In genomic region chr2:38621018-38621417, GRCh38 we compare ENCODE assay signal across 22 cellular contexts.
"Had no signal": no experiment of that assay in that cellular context is flagged by ENCODE, and none has a peak within 500 bp of the region (broad histone marks: within the 10 kb centered on the region; RNA-seq: fewer than 3 reads in every experiment).

No MANE protein-coding gene starts in this region.

- H3K36me3 ChIP-seq: MG63, SJCRH30 had no signal

- H3K4me3 ChIP-seq: MG63, PC-9, SJCRH30, SK-N-MC had no signal

- H3K27me3 ChIP-seq: MG63, SJCRH30 had no signal

- ATAC-seq: Panc1 had no signal

- H3K4me2 ChIP-seq: PC-9 had no signal

- H3K27ac ChIP-seq: PC-9, RWPE1, SJCRH30, SK-N-MC had no signal

- H3K9me3 ChIP-seq: MG63 had no signal

- FAIRE-seq: RCC 7860 had no signal

- DNase-seq: MG63, NCI-H1048, NCI-H1092 treated with DMSO at 0.1 percent for 48 hours, NCI-H1105 treated with DMSO at 0.1 percent for 48 hours, NCI-H1694, NCI-H187, NCI-H1930, NCI-H2107, NCI-H2171, NCI-H2227 treated with DMSO at 0.1 percent for 48 hours, NCI-H446, NCI-H524 treated with DMSO at 0.1 percent for 48 hours, NCI-H526 treated with DMSO at 0.1 percent for 48 hours, SIG-M5, SW 1271, T-helper 1 cell had no signal
